8 cellular contexts compared by ENCODE assay signal in genomic region chr17:20008242-20009051, GRCh38. TPM values are rescaled to one million over a fixed set of nuclear protein-coding genes. Genes with fewer than 3 reads are reported as not detected.
DNase-seq lines count a peak whose midpoint lies in the region; ATAC-seq and TF ChIP-seq lines count a peak whose summit lies in the region.

No MANE protein-coding gene starts in this region.

- no peak overlapping the region for H3K27ac Mint-ChIP-seq in Caco-2 (ENCODE audit: unreplicated experiment)

- H3K27ac ChIP-seq in angular gyrus (ENCODE audit: low read depth, low read length) (peak overlapping the region; percentile 73), iPS-18a (ENCODE audit: low read length) (no peak overlapping the region), skin epidermis (peak overlapping the region in 7 of 21 experiments; percentile 7 to 77 (median 49))

- H3K4me3 ChIP-seq in Caco-2 (ENCODE audit: low read depth, low read length) (peak overlapping the region; percentile 72), iPS-18a (ENCODE audit: low read length) (peak overlapping the region; percentile 82), skin epidermis (peak overlapping the region; percentile 43 to 61 (median 53))

- peaks cover 34% of the 10 kb centered on the region for H3K27me3 Mint-ChIP-seq in Caco-2 (ENCODE audit: insufficient read depth, unreplicated experiment)

- peaks cover 2% of the 10 kb centered on the region for H3K27me3 ChIP-seq in Caco-2 (replicated peaks; ENCODE audit: control insufficient read depth, insufficient read depth, low read length)
- H3K27me3 ChIP-seq in iPS-18a (ENCODE audit: control insufficient read depth, insufficient read depth, low read length) = peaks cover 38% of the 10 kb centered on the region

- no peak for TF ChIP-seq CTCF in Caco-2 (IDR thresholded peaks at IDR 0.05; ENCODE audit: insufficient read depth in 1 of 2, low read depth in 1 of 2, low read length in 1 of 2, severe bottlenecking in 1 of 2, unreplicated experiment in 1 of 2)

- CTCF ChIA-PET in Caco-2 (lab: Charles Lee) = interaction anchor here (0.8 to 2.7 kb wide), 5 partner anchors 11 to 87 kb away, joined by 3 to 60 read pairs (median 3); no protein-coding TSS in a partner anchor

- BruUV-seq in Caco-2 (replicated peaks; lab: Mats Ljungman, UMichigan) = no TSS peak

- H3K4me1 ChIP-seq in Caco-2 = no peaks in the 10 kb centered on the region; the same call in 1 of the 2 replicates
- H3K4me1 ChIP-seq in iPS-18a (ENCODE audit: control insufficient read depth, low read depth, low read length) = peaks cover 7% of the 10 kb centered on the region

- peaks cover 17% of the 10 kb centered on the region for H3K4me1 Mint-ChIP-seq in Caco-2 (ENCODE audit: low read depth, unreplicated experiment)

- H3K4me3 Mint-ChIP-seq in Caco-2 (ENCODE audit: unreplicated experiment) = peak overlapping the region; percentile 96

- H3K36me3 ChIP-seq in Caco-2 (ENCODE audit: control insufficient read depth, insufficient read depth, low read length) (no peaks in the 10 kb centered on the region), iPS-18a (ENCODE audit: control insufficient read depth, low read depth, low read length) (no peaks in the 10 kb centered on the region)

- H3K9me3 Mint-ChIP-seq in Caco-2 (ENCODE audit: unreplicated experiment) = no peaks in the 10 kb centered on the region

- intact Hi-C loops in Caco-2 (cut with micrococcal nuclease; ENCODE audit: unreplicated experiment) = loop anchor here (1.0 to 5.0 kb wide), 2 partner anchors 16 to 94 kb away; no protein-coding TSS in a partner anchor

- DNase-seq in Caco-2 (peak in 1 of 2 experiments; percentile 48), M059J (ENCODE audit: low read depth) (peak; percentile 9), medulla oblongata (ENCODE audit: extremely low spot score) (no peak)

- POLR2A ChIA-PET in Caco-2 (lab: Charles Lee) = interaction anchor here (0.7 kb wide), 1 partner anchor 30 kb away, joined by 4 read pairs; no protein-coding TSS in a partner anchor

- ATAC-seq in GM19463 (IDR thresholded peaks at IDR 0.05; ENCODE audit: unreplicated experiment) (peak; percentile 23), GM19467 (IDR thresholded peaks at IDR 0.05; ENCODE audit: unreplicated experiment) (no peak)

- no peak overlapping the region for H3K9ac ChIP-seq in iPS-18a (ENCODE audit: low read length)

- no peaks in the 10 kb centered on the region for H3K36me3 Mint-ChIP-seq in Caco-2 (ENCODE audit: insufficient read depth, unreplicated experiment)

- H3K9me3 ChIP-seq in Caco-2 (no peaks in the 10 kb centered on the region), iPS-18a (ENCODE audit: control insufficient read depth, low read depth, low read length) (no peaks in the 10 kb centered on the region)

RNA-seq across cellular contexts. Expression of gene SPECC1, which starts 0.7 kb away (rescaled TPM):
- total RNA-seq in Caco-2 (2022) = 111 and 123 TPM in 2 replicates
- total RNA-seq in M059J (2014; rRNA removed; shearing (Covaris generic)) = 62.0 and 71.7 TPM in 2 replicates

RNA-seq across cellular contexts. Expression of gene AKAP10, which starts 30.8 kb away (rescaled TPM):
- total RNA-seq in Caco-2 (2022) = 39.9 and 41.2 TPM in 2 replicates
- 13.1 and 22.2 TPM in 2 replicates for total RNA-seq in M059J (2014; rRNA removed; shearing (Covaris generic))
